Comparison of ENCODE assay signal across 8 cellular contexts in genomic region chr17:6473128-6473767, GRCh38. TPM values are rescaled to one million over a fixed set of nuclear protein-coding genes. Genes with fewer than 3 reads are reported as not detected.
DNase-seq lines count a peak whose midpoint lies in the region; ATAC-seq and TF ChIP-seq lines count a peak whose summit lies in the region.

No MANE protein-coding gene starts in this region.

- BruUV-seq in PC-9 (replicated peaks; lab: Mats Ljungman, UMichigan): no TSS peak

- H4K20me1 ChIP-seq in PC-9 (ENCODE audit: insufficient read depth): no peaks in the 10 kb centered on the region

- TF ChIP-seq EP300 in stomach (IDR thresholded peaks at IDR 0.05): no peak

- H3K4me1 Mint-ChIP-seq in activated T-cell treated with anti-CD3 and anti-CD28 coated beads, Interleukin-2, amount 50 U/mL, for 72 hours (ENCODE audit: low read depth): peaks cover 6% of the 10 kb centered on the region
- H3K4me1 Mint-ChIP-seq in neural crest cell: peaks cover 10% of the 10 kb centered on the region

- no peak overlapping the region for H3K27ac Mint-ChIP-seq in activated T-cell treated with anti-CD3 and anti-CD28 coated beads, Interleukin-2, amount 50 U/mL, for 72 hours
- peak overlapping the region; percentile 89 for H3K27ac Mint-ChIP-seq in neural crest cell (ENCODE audit: unreplicated experiment)

- DNase-seq in BE2C (peak; percentile 53), HCEC 1CT (peak; percentile 70), PC-9 (peak; percentile 51 to 87), fibroblast of peridontal ligament (ENCODE audit: extremely low read depth) (peak; percentile 69), neural crest cell (ENCODE audit: low read depth, low spot score) (peak; percentile 91), stomach (peak; percentile 84)
- peak; percentile 72 to 73 for DNase-seq in activated T-cell treated with anti-CD3 and anti-CD28 coated beads, Interleukin-2, amount 50 U/mL, for 72 hours

- H3K4me3 Mint-ChIP-seq in activated T-cell treated with anti-CD3 and anti-CD28 coated beads, Interleukin-2, amount 50 U/mL, for 72 hours: no peak overlapping the region
- H3K4me3 Mint-ChIP-seq in neural crest cell: peak overlapping the region; percentile 17

- no peaks in the 10 kb centered on the region for H3K27me3 Mint-ChIP-seq in activated T-cell treated with anti-CD3 and anti-CD28 coated beads, Interleukin-2, amount 50 U/mL, for 72 hours (ENCODE audit: low read depth)
- no peaks in the 10 kb centered on the region for H3K27me3 Mint-ChIP-seq in neural crest cell (ENCODE audit: low read depth)

- H3K4me1 ChIP-seq in BE2C (no peaks in the 10 kb centered on the region), PC-9 (replicated peaks; ENCODE audit: insufficient read depth) (peaks cover 32% of the 10 kb centered on the region), stomach (peaks cover 0 to 21% (median 6%) of the 10 kb centered on the region in 4 donors)

- no peak overlapping the region for H3K4me3 ChIP-seq in BE2C (ENCODE audit: low read depth, low read length)
- no peak overlapping the region for H3K4me3 ChIP-seq in PC-9
- no peak overlapping the region for H3K4me3 ChIP-seq in stomach

- TF ChIP-seq CTCF in BE2C (IDR thresholded peaks at IDR 0.05; ENCODE audit: low read depth, low read length) (peak; percentile 76), PC-9 (conservative IDR thresholded peaks at IDR 0.05) (peak; percentile 99), neural crest cell (conservative IDR thresholded peaks at IDR 0.05) (peak; percentile 95), stomach (IDR thresholded peaks at IDR 0.05) (peak in 6 of 7 experiments; percentile 43 to 97 (median 92))

- H3K79me2 ChIP-seq in PC-9 (ENCODE audit: low read depth): no peaks in the 10 kb centered on the region

- H3K36me3 Mint-ChIP-seq in activated T-cell treated with anti-CD3 and anti-CD28 coated beads, Interleukin-2, amount 50 U/mL, for 72 hours (ENCODE audit: insufficient read depth in 2 of 2): no peaks in the 10 kb centered on the region
- H3K36me3 Mint-ChIP-seq in neural crest cell (ENCODE audit: low read depth): peaks cover 3% of the 10 kb centered on the region

- H3K4me2 ChIP-seq in PC-9: no peak overlapping the region

- H3F3A ChIP-seq in PC-9 (ENCODE audit: insufficient read depth, low read depth): peaks cover 19% of the 10 kb centered on the region

- H2AFZ ChIP-seq in PC-9: no peak overlapping the region

- TF ChIP-seq POLR2A in stomach (IDR thresholded peaks at IDR 0.05): no peak

- H3K27me3 ChIP-seq in BE2C (no peaks in the 10 kb centered on the region), PC-9 (ENCODE audit: insufficient read depth, low read depth) (no peaks in the 10 kb centered on the region), stomach (no peaks in the 10 kb centered on the region)

- POLR2A ChIA-PET in PC-9 (lab: Charles Lee; ENCODE audit: unreplicated experiment): interaction anchor here (0.6 to 0.8 kb wide), 3 partner anchors 16 to 167 kb away, joined by 3 to 7 read pairs (median 3); partner anchors contain the start of gene KIAA0753

- 37 to 44% (median 38%) methylated on average over 14 of the region's 14 CpGs for WGBS in stomach, 5 donors

- H3K9me3 Mint-ChIP-seq in activated T-cell treated with anti-CD3 and anti-CD28 coated beads, Interleukin-2, amount 50 U/mL, for 72 hours: no peaks in the 10 kb centered on the region
- H3K9me3 Mint-ChIP-seq in neural crest cell: no peaks in the 10 kb centered on the region

- H3K9me3 ChIP-seq in BE2C: no peaks in the 10 kb centered on the region
- H3K9me3 ChIP-seq in PC-9 (ENCODE audit: insufficient read depth, low read depth): no peaks in the 10 kb centered on the region
- no peaks in the 10 kb centered on the region for H3K9me3 ChIP-seq in stomach

- peak; percentile 58 to 67 for ATAC-seq in activated T-cell treated with anti-CD3 and anti-CD28 coated beads, Interleukin-2, amount 50 U/mL, for 72 hours (replicated peaks in 1 of 2)
- ATAC-seq in HG03342 (IDR thresholded peaks at IDR 0.05; ENCODE audit: unreplicated experiment): no peak

- intact Hi-C loops in PC-9 (cut with micrococcal nuclease; ENCODE audit: unreplicated experiment): loop anchor here (1.0 to 5.0 kb wide), 5 partner anchors 34 to 168 kb away; partner anchors contain the start of genes KIAA0753 and TXNDC17
- intact Hi-C loops in stomach (cut with DNase I; ENCODE audit: low total_unique reads): no loop called here

- no peaks in the 10 kb centered on the region for H3K36me3 ChIP-seq in BE2C
- no peaks in the 10 kb centered on the region for H3K36me3 ChIP-seq in PC-9 (ENCODE audit: low read depth)
- H3K36me3 ChIP-seq in stomach: peaks cover 0 to 41% (median 15%) of the 10 kb centered on the region in 4 donors

- CTCF ChIA-PET in PC-9 (lab: Charles Lee): interaction anchor here (0.6 to 2.6 kb wide), 10 partner anchors 50 to 118 kb away, joined by 3 to 13 read pairs (median 4); no protein-coding TSS in a partner anchor

- no peaks in the 10 kb centered on the region for H3K9me2 ChIP-seq in PC-9 (ENCODE audit: insufficient read depth)

- H3K27ac ChIP-seq in PC-9 (no peak overlapping the region), stomach (peak overlapping the region in 1 of 5 donors; percentile 77)

RNA-seq across cellular contexts. Expression of gene PIMREG, which starts 29.0 kb away (rescaled TPM):
- polyA plus RNA-seq in BE2C (2012; ENCODE audit: insufficient read depth, insufficient read length, low read depth): 5.6 TPM
- total RNA-seq in PC-9 (2021): 52.2 and 62.3 TPM in 2 replicates
- total RNA-seq in activated T-cell treated with anti-CD3 and anti-CD28 coated beads, Interleukin-2, amount 50 U/mL, for 72 hours: 1 to 10 TPM; 6.6 to 7.3 TPM
- total RNA-seq in neural crest cell: 115 and 120 TPM in 2 replicates
- 1 to 10 TPM in 3 of 5 donors, under 1 TPM in 2; 0.87 to 8.5 (median 1.8) TPM for total RNA-seq in stomach
- polyA plus RNA-seq in stomach: 1 to 10 TPM in 2 of 3 donors, under 1 TPM in 1; 0.76 to 3.1 (median 2.1) TPM

RNA-seq across cellular contexts. Expression of gene AIPL1, which starts 38.3 kb away (rescaled TPM):
- not detected for polyA plus RNA-seq in BE2C (2012; ENCODE audit: insufficient read depth, insufficient read length, low read depth)
- total RNA-seq in PC-9 (2021) (not detected in 2 replicates), neural crest cell (not detected in 2 replicates), stomach (not detected)
- total RNA-seq in activated T-cell treated with anti-CD3 and anti-CD28 coated beads, Interleukin-2, amount 50 U/mL, for 72 hours: not detected
- polyA plus RNA-seq in stomach: not detected
